ENCODE assay signal across 8 cellular contexts in the genomic region with DNA sequence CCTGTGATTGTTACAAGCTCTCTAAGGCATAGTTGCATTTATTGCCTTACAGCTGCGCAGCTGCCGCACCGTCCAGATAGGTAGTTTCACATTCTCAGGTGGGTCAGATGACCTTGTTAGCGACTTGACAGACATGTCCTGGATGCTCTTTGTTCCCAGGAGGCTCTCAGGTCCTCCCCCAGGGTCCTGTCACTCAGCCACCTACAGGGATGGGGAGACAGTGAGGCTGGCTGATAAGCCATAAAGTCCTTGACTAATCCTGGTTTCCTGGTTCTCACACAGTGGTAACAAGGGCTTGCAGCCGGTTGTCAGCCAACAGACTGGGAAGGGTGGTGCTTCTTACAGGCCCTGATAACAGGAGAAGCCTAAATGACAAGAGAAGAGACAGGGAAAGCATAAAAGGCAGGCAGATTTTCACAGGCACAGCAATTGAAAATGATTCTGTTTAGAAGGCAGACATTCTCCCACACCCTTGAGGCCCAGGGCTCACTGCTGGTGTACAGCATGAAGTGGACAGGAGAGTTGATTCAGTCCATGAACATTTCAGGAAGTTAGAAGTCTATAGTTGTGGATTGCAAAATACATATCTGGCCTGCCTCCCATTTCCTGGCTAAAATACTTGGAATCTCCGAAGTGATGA. TPM values are rescaled to one million over a fixed set of nuclear protein-coding genes. Genes with fewer than 3 reads are reported as not detected.
DNase-seq lines count a peak whose midpoint lies in the region; ATAC-seq, FAIRE-seq and TF ChIP-seq lines count a peak whose summit lies in the region.

No MANE protein-coding gene starts in this region.

- DNase-seq in stimulated activated naive CD8-positive, alpha-beta T cell treated with anti-CD3 and anti-CD28 coated beads, Interleukin-15, Interleukin-2, amounts not matched to agents 100 U/mL and 50 U/mL, for 24 hours = no peak
- DNase-seq in adrenal gland = peak in 3 of 7 donors; percentile 49 to 56 (median 52)
- DNase-seq in kidney = peak; percentile 46
- peak in 1 of 2 donors; percentile 38 for DNase-seq in tibial nerve (ENCODE audit: low spot score in 2 of 2)
- DNase-seq in stimulated activated CD4-positive, alpha-beta T cell treated with anti-CD3 and anti-CD28 coated beads, Interleukin-12 subunit alpha, Interleukin-12 subunit beta, amount 100 ng/mL, for 4 hours = no peak
- DNase-seq in GM19239 (ENCODE audit: insufficient read length, low spot score) = no peak

- FAIRE-seq in kidney (lab: Jason Lieb, UNC) (no peak), GM19239 (lab: Jason Lieb, UNC) (no peak)

- H3K27ac ChIP-seq in adrenal gland (peak overlapping the region; percentile 4 to 100 (median 100)), kidney (ENCODE audit: low read depth in 2 of 2, low read length in 2 of 2) (peak overlapping the region in 1 of 2 donors; percentile 56), tibial nerve (peak overlapping the region in 3 of 4 donors; percentile 99 to 100 (median 99))

- peak overlapping the region; percentile 97 for H3K27ac Mint-ChIP-seq in stimulated activated naive CD8-positive, alpha-beta T cell treated with anti-CD3 and anti-CD28 coated beads, Interleukin-15, Interleukin-2, amounts not matched to agents 100 ng/mL and 50 ng/mL, for 24 hours

- H3K27me3 Mint-ChIP-seq in stimulated activated naive CD8-positive, alpha-beta T cell treated with anti-CD3 and anti-CD28 coated beads, Interleukin-15, Interleukin-2, amounts not matched to agents 100 ng/mL and 50 ng/mL, for 24 hours = no peaks in the 10 kb centered on the region

- H3K4me1 Mint-ChIP-seq in stimulated activated naive CD8-positive, alpha-beta T cell treated with anti-CD3 and anti-CD28 coated beads, Interleukin-15, Interleukin-2, amounts not matched to agents 100 ng/mL and 50 ng/mL, for 24 hours (ENCODE audit: low read depth) = peaks cover 64% of the 10 kb centered on the region

- H3K4me3 ChIP-seq in adrenal gland = peak overlapping the region in 1 of 4 donors; percentile 95
- H3K4me3 ChIP-seq in kidney (ENCODE audit: low read length in 2 of 2) = peak overlapping the region; percentile 93 to 97
- peak overlapping the region in 2 of 4 donors; percentile 94 to 98 for H3K4me3 ChIP-seq in tibial nerve

- no peaks in the 10 kb centered on the region for H3K9me3 Mint-ChIP-seq in stimulated activated naive CD8-positive, alpha-beta T cell treated with anti-CD3 and anti-CD28 coated beads, Interleukin-15, Interleukin-2, amounts not matched to agents 100 ng/mL and 50 ng/mL, for 24 hours

- no peak for TF ChIP-seq EP300 in tibial nerve (IDR thresholded peaks at IDR 0.05)

- intact Hi-C loops in adrenal gland (cut with DNase I) (loop anchor here in 1 of 2 donors (10.0 kb wide), 1 partner anchor 351 kb away; the partner anchor contains the start of genes JMJD4 and SNAP47), kidney (cut with DNase I) (no loop called here)

- peaks cover 62% of the 10 kb centered on the region for H3K36me3 Mint-ChIP-seq in stimulated activated naive CD8-positive, alpha-beta T cell treated with anti-CD3 and anti-CD28 coated beads, Interleukin-15, Interleukin-2, amounts not matched to agents 100 ng/mL and 50 ng/mL, for 24 hours (ENCODE audit: low read depth)

- no peaks in the 10 kb centered on the region for H3K9me3 ChIP-seq in adrenal gland (replicated peaks in 1 of 3)
- H3K9me3 ChIP-seq in kidney (ENCODE audit: control insufficient read depth in 1 of 2, low read length in 2 of 2) = no peaks in the 10 kb centered on the region
- H3K9me3 ChIP-seq in tibial nerve = no peaks in the 10 kb centered on the region

- WGBS in adrenal gland, 4 donors = 22 to 36% (median 32%) methylated on average over 6 of the region's 6 CpGs
- 33 to 34% methylated on average over 6 of the region's 6 CpGs for WGBS in tibial nerve, 2 donors

- H3K36me3 ChIP-seq in adrenal gland (replicated peaks in 1 of 2) (peaks cover 0 to 6% of the 10 kb centered on the region in 2 donors), kidney (ENCODE audit: control insufficient read depth in 1 of 2, insufficient read depth in 2 of 2, low read length in 2 of 2) (peaks cover 3 to 5% of the 10 kb centered on the region in 2 donors), tibial nerve (no peaks in the 10 kb centered on the region)

- TF ChIP-seq POLR2A in adrenal gland (IDR thresholded peaks at IDR 0.05) = peak in 1 of 2 donors; percentile 47
- no peak for TF ChIP-seq POLR2A in tibial nerve (IDR thresholded peaks at IDR 0.05)

- no peak for TF ChIP-seq CTCF in adrenal gland (IDR thresholded peaks at IDR 0.05)
- TF ChIP-seq CTCF in kidney (IDR thresholded peaks at IDR 0.05; ENCODE audit: borderline replicate concordance, extremely low read depth, insufficient read depth) = no peak
- no peak for TF ChIP-seq CTCF in tibial nerve (IDR thresholded peaks at IDR 0.05)

- peak overlapping the region; percentile 97 for H3K4me3 Mint-ChIP-seq in stimulated activated naive CD8-positive, alpha-beta T cell treated with anti-CD3 and anti-CD28 coated beads, Interleukin-15, Interleukin-2, amounts not matched to agents 100 ng/mL and 50 ng/mL, for 24 hours

- peak overlapping the region; percentile 33 to 87 for H3K9ac ChIP-seq in kidney (ENCODE audit: low read length in 2 of 2)

- H3K4me1 ChIP-seq in adrenal gland (replicated peaks in 1 of 2) = peaks cover 68 to 75% of the 10 kb centered on the region in 2 donors
- H3K4me1 ChIP-seq in kidney (ENCODE audit: control insufficient read depth in 1 of 2, insufficient read depth in 1 of 2, low read depth in 1 of 2, low read length in 2 of 2) = peaks cover 53 to 66% of the 10 kb centered on the region in 2 donors
- peaks cover 0 to 80% (median 75%) of the 10 kb centered on the region in 4 donors for H3K4me1 ChIP-seq in tibial nerve

- no peak for ATAC-seq in stimulated activated naive CD8-positive, alpha-beta T cell treated with anti-CD3 and anti-CD28 coated beads, Interleukin-15, Interleukin-2, amounts not matched to agents 100 U/mL and 50 U/mL, for 24 hours
- ATAC-seq in HG02798 (IDR thresholded peaks at IDR 0.05; ENCODE audit: poor library complexity, unreplicated experiment) = no peak

- H3K27me3 ChIP-seq in adrenal gland (no peaks in the 10 kb centered on the region), tibial nerve (no peaks in the 10 kb centered on the region)

RNA-seq across cellular contexts. Expression of gene ARF1, which starts 2.9 kb away (rescaled TPM):
- 100 to 1,000 TPM; 345 to 611 (median 381) TPM for total RNA-seq in adrenal gland
- polyA plus RNA-seq in adrenal gland = 100 to 1,000 TPM; 274 to 510 (median 384) TPM
- total RNA-seq in kidney = 383 TPM
- polyA plus RNA-seq in kidney (ENCODE audit: insufficient read depth, low read depth, low replicate concordance) = 398 TPM
- 100 to 1,000 TPM; 251 to 311 (median 258) TPM for total RNA-seq in tibial nerve

RNA-seq across cellular contexts. Expression of gene C1orf35, which starts 17.7 kb away (rescaled TPM):
- total RNA-seq in adrenal gland = 10 to 100 TPM in 6 of 8 donors, 1 to 10 TPM in 2; 8.0 to 24.8 (median 15.4) TPM
- 10 to 100 TPM in 2 of 3 donors, 1 to 10 TPM in 1; 5.0 to 42.0 (median 36.0) TPM for polyA plus RNA-seq in adrenal gland
- 17.4 TPM for total RNA-seq in kidney
- 17.6 TPM for polyA plus RNA-seq in kidney (ENCODE audit: insufficient read depth, low read depth, low replicate concordance)
- 10 to 100 TPM; 26.4 to 38.5 (median 27.1) TPM for total RNA-seq in tibial nerve

RNA-seq across cellular contexts. Expression of gene MRPL55, which starts 23.7 kb away (rescaled TPM):
- 100 to 1,000 TPM in 2 of 8 donors, 10 to 100 TPM in 6; 56.4 to 120 (median 70.8) TPM for total RNA-seq in adrenal gland
- 100 to 1,000 TPM in 2 of 3 donors, 10 to 100 TPM in 1; 25.1 to 309 (median 303) TPM for polyA plus RNA-seq in adrenal gland
- 37.8 TPM for total RNA-seq in kidney
- 141 TPM for polyA plus RNA-seq in kidney (ENCODE audit: insufficient read depth, low read depth, low replicate concordance)
- total RNA-seq in tibial nerve = 10 to 100 TPM; 68.7 to 83.7 (median 80.0) TPM

RNA-seq across cellular contexts. Expression of gene GUK1, which starts 54.7 kb away (rescaled TPM):
- total RNA-seq in adrenal gland (100 to 1,000 TPM; 162 to 427 (median 236) TPM), kidney (221 TPM), tibial nerve (100 to 1,000 TPM; 501 to 540 (median 510) TPM)
- polyA plus RNA-seq in adrenal gland (100 to 1,000 TPM in 2 of 3 donors, 10 to 100 TPM in 1; 42.3 to 414 (median 388) TPM), kidney (ENCODE audit: insufficient read depth, low read depth, low replicate concordance) (410 TPM)
